Comparison of ENCODE assay signal across 15 cellular contexts in genomic region chr1:201570886-201571624, GRCh38. TPM values are rescaled to one million over a fixed set of nuclear protein-coding genes. Genes with fewer than 3 reads are reported as not detected.
DNase-seq lines count a peak whose midpoint lies in the region; ATAC-seq and TF ChIP-seq lines count a peak whose summit lies in the region.
"Had no signal": no experiment of that assay in that cellular context is flagged by ENCODE, and none has a peak within 500 bp of the region (broad histone marks: within the 10 kb centered on the region; RNA-seq: fewer than 3 reads in every experiment).

No MANE protein-coding gene starts in this region.

- H3K27ac Mint-ChIP-seq in endothelial cell (ENCODE audit: unreplicated experiment) (peak overlapping the region; percentile 41), nephron progenitor cell (peak overlapping the region; percentile 26)
- H3K27ac Mint-ChIP-seq: activated T-helper 2 cell treated with anti-CD3 and anti-CD28 coated beads, Interferon-gamma antibody, Interleukin-2, Interleukin-4, amounts not matched to agents 10 μg/mL and 5 μg/mL and 100 μg/mL, durations not matched to agents 14 hours and 24 hours and 36 hours had no signal

- peak; percentile 49 for ATAC-seq in GM21390 (IDR thresholded peaks at IDR 0.05; ENCODE audit: unreplicated experiment)

- DNase-seq in NCI-H2227 (lab: John Stamatoyannopoulos, UW; ENCODE audit: unreplicated experiment) (peak; percentile 41), endothelial cell (ENCODE audit: low spot score) (no peak), nephron progenitor cell (no peak), GM19238 (ENCODE audit: insufficient read length, low spot score) (no peak), NCI-H524 treated with DMSO at 0.1 percent for 48 hours (lab: John Stamatoyannopoulos, UW) (no peak), AML-193 (lab: John Stamatoyannopoulos, UW) (no peak)
- DNase-seq in activated effector memory CD4-positive, alpha-beta T cell treated with anti-CD3 and anti-CD28 coated beads, Interleukin-2, amount 50 U/mL, for 16 hours: no peak
- DNase-seq: activated CD4-positive, alpha-beta T cell treated with anti-CD3 and anti-CD28 coated beads, Interleukin-2, amount 50 U/mL, for 1 hour; BE2C; HCEC 1CT; left cardiac atrium; NCI-H1105; stimulated activated naive CD4-positive, alpha-beta T cell treated with Interleukin-2 at 50 U/mL for 16 hours had no signal

- peaks cover 3% of the 10 kb centered on the region for H3K27me3 Mint-ChIP-seq in endothelial cell (ENCODE audit: unreplicated experiment)
- peaks cover 17% of the 10 kb centered on the region for H3K27me3 Mint-ChIP-seq in nephron progenitor cell (ENCODE audit: low read depth, poor library complexity)

- no peak for TF ChIP-seq CTCF in endothelial cell (IDR thresholded peaks at IDR 0.05; ENCODE audit: unreplicated experiment)
- TF ChIP-seq CTCF in nephron progenitor cell (IDR thresholded peaks at IDR 0.05): no peak

- H3K4me3 Mint-ChIP-seq in endothelial cell (ENCODE audit: unreplicated experiment): no peak overlapping the region
- no peak overlapping the region for H3K4me3 Mint-ChIP-seq in nephron progenitor cell

- peaks cover 16% of the 10 kb centered on the region for H3K36me3 Mint-ChIP-seq in endothelial cell (ENCODE audit: low read depth, unreplicated experiment)
- no peaks in the 10 kb centered on the region for H3K36me3 Mint-ChIP-seq in nephron progenitor cell (ENCODE audit: low read depth)

- H3K9me3 Mint-ChIP-seq in endothelial cell (ENCODE audit: unreplicated experiment) (no peaks in the 10 kb centered on the region), nephron progenitor cell (peaks cover 5% of the 10 kb centered on the region)
- H3K9me3 Mint-ChIP-seq: activated T-helper 2 cell treated with anti-CD3 and anti-CD28 coated beads, Interferon-gamma antibody, Interleukin-2, Interleukin-4, amounts not matched to agents 10 μg/mL and 5 μg/mL and 100 μg/mL, durations not matched to agents 14 hours and 24 hours and 36 hours had no signal

- peaks cover 60% of the 10 kb centered on the region for H3K4me1 Mint-ChIP-seq in endothelial cell (ENCODE audit: unreplicated experiment)
- peaks cover 15% of the 10 kb centered on the region for H3K4me1 Mint-ChIP-seq in nephron progenitor cell

RNA-seq across cellular contexts. Expression of gene NAV1, which starts 32.1 kb away (rescaled TPM):
- 101 TPM for total RNA-seq in endothelial cell (ENCODE audit: unreplicated experiment)
